Comparison of ENCODE assay signal across 9 cellular contexts in genomic region chr4:40622913-40623312, GRCh38. TPM values are rescaled to one million over a fixed set of nuclear protein-coding genes. Genes with fewer than 3 reads are reported as not detected.
DNase-seq lines count a peak whose midpoint lies in the region; ATAC-seq and TF ChIP-seq lines count a peak whose summit lies in the region.
"Had no signal": no experiment of that assay in that cellular context is flagged by ENCODE, and none has a peak within 500 bp of the region (broad histone marks: within the 10 kb centered on the region; RNA-seq: fewer than 3 reads in every experiment).

No MANE protein-coding gene starts in this region.

- H3K27ac ChIP-seq in prostate gland (peak overlapping the region; percentile 80 to 97), SJCRH30 (no peak overlapping the region)

- H3K27me3 Mint-ChIP-seq in WTC11 (ENCODE audit: low read depth), result no peaks in the 10 kb centered on the region

- H3K27ac Mint-ChIP-seq in WTC11, result peak overlapping the region; percentile 91
- H3K27ac Mint-ChIP-seq: effector memory CD8-positive, alpha-beta T cell had no signal

- peak; percentile 25 for ATAC-seq in GM18858 (IDR thresholded peaks at IDR 0.05; ENCODE audit: unreplicated experiment)
- peak; percentile 33 for ATAC-seq in HG02759 (IDR thresholded peaks at IDR 0.05; ENCODE audit: unreplicated experiment)
- no peak for ATAC-seq in WTC11
- ATAC-seq: effector memory CD8-positive, alpha-beta T cell had no signal

- H3K4me3 ChIP-seq in prostate gland (no peak overlapping the region), SJCRH30 (no peak overlapping the region)

- CTCF ChIA-PET in WTC11 (lab: Charles Lee), result interaction anchor here (1.0 kb wide), 1 partner anchor 9 kb away, joined by 4 read pairs; no protein-coding TSS in a partner anchor

- peaks cover 25% of the 10 kb centered on the region for H3K36me3 Mint-ChIP-seq in WTC11

- no peaks in the 10 kb centered on the region for H3K36me3 ChIP-seq in prostate gland
- no peaks in the 10 kb centered on the region for H3K36me3 ChIP-seq in SJCRH30

- POLR2A ChIA-PET in WTC11 (lab: Charles Lee), result no interaction called here

- peaks cover 6% of the 10 kb centered on the region for H3K4me1 ChIP-seq in prostate gland (replicated peaks)
- H3K4me1 ChIP-seq in SJCRH30, result no peaks in the 10 kb centered on the region

- 63% methylated on average over 6 of the region's 6 CpGs for WGBS in prostate gland

- no peaks in the 10 kb centered on the region for H3K9me3 Mint-ChIP-seq in WTC11
- H3K9me3 Mint-ChIP-seq: effector memory CD8-positive, alpha-beta T cell had no signal

- no peak overlapping the region for H3K4me3 Mint-ChIP-seq in WTC11
- H3K4me3 Mint-ChIP-seq: activated CD4-positive, alpha-beta T cell treated with anti-CD3 and anti-CD28 coated beads, Interleukin-2, amount 10 ng/mL, durations not matched to agents 24 days and 14 days; effector memory CD8-positive, alpha-beta T cell had no signal

- TF ChIP-seq POLR2A in prostate gland (IDR thresholded peaks at IDR 0.05), result no peak

- intact Hi-C loops in prostate gland (cut with DNase I), result no loop called here

- DNase-seq in WTC11 (ENCODE audit: low spot score) (no peak), prostate gland (ENCODE audit: low spot score) (peak; percentile 70), SJCRH30 (no peak), HuH-7.5 (ENCODE audit: low spot score) (no peak), NCI-H524 treated with DMSO at 0.1 percent for 48 hours (lab: John Stamatoyannopoulos, UW) (no peak)
- DNase-seq: effector memory CD8-positive, alpha-beta T cell had no signal

- H3K9me3 ChIP-seq in prostate gland, result no peaks in the 10 kb centered on the region
- no peaks in the 10 kb centered on the region for H3K9me3 ChIP-seq in SJCRH30 (replicated peaks)

- H3K27me3 ChIP-seq in prostate gland (replicated peaks; ENCODE audit: insufficient read depth) (no peaks in the 10 kb centered on the region), SJCRH30 (peaks cover 6% of the 10 kb centered on the region)

- peaks cover 80% of the 10 kb centered on the region for H3K4me1 Mint-ChIP-seq in WTC11

- TF ChIP-seq CTCF in WTC11 (IDR thresholded peaks at IDR 0.05) (no peak), prostate gland (IDR thresholded peaks at IDR 0.05) (peak in 1 of 4 experiments; percentile 28)

TF ChIP-seq in WTC11, 78 proteins besides CTCF, POLR2A, EP300 and RAD21:
- TF ChIP-seq CREB1 (CRISPR knock-in tag; IDR thresholded peaks at IDR 0.05), result no peak
- TF ChIP-seq E2F4 (CRISPR knock-in tag; IDR thresholded peaks at IDR 0.05; ENCODE audit: borderline replicate concordance, low read depth), result no peak
- TF ChIP-seq PRRX2 (CRISPR knock-in tag; IDR thresholded peaks at IDR 0.05), result no peak
- no peak for TF ChIP-seq FOXJ3 (CRISPR knock-in tag; IDR thresholded peaks at IDR 0.05; ENCODE audit: borderline replicate concordance)
- no peak for TF ChIP-seq ZMAT4 (CRISPR knock-in tag; IDR thresholded peaks at IDR 0.05)
- TF ChIP-seq SOX15 (CRISPR knock-in tag; IDR thresholded peaks at IDR 0.05), result no peak
- no peak for TF ChIP-seq IRF1 (CRISPR knock-in tag; IDR thresholded peaks at IDR 0.05)
- no peak for TF ChIP-seq SMAD3 (CRISPR knock-in tag; IDR thresholded peaks at IDR 0.05; ENCODE audit: borderline replicate concordance)
- TF ChIP-seq ZNF671 (CRISPR knock-in tag; IDR thresholded peaks at IDR 0.05), result no peak
- no peak for TF ChIP-seq E2F5 (CRISPR knock-in tag; IDR thresholded peaks at IDR 0.05)
- TF ChIP-seq RELA (CRISPR knock-in tag; IDR thresholded peaks at IDR 0.05; ENCODE audit: borderline replicate concordance), result no peak
- no peak for TF ChIP-seq ZBTB43 (CRISPR knock-in tag; IDR thresholded peaks at IDR 0.05)
- no peak for TF ChIP-seq ZNF232 (CRISPR knock-in tag; IDR thresholded peaks at IDR 0.05)
- no peak for TF ChIP-seq FOXK1 (CRISPR knock-in tag; IDR thresholded peaks at IDR 0.05)
- TF ChIP-seq KAT7 (CRISPR knock-in tag; IDR thresholded peaks at IDR 0.05; ENCODE audit: borderline replicate concordance), result no peak

RNA-seq across cellular contexts. Expression of gene RBM47, which starts 6.8 kb away (rescaled TPM):
- total RNA-seq in WTC11 (2021) (89.0 to 97.9 TPM (median 92.5 TPM) in 3 replicates), prostate gland (100 to 1,000 TPM; 241 to 302 TPM)
- total RNA-seq in SJCRH30 (2014; rRNA removed; shearing (Covaris generic)), result not detected in 2 replicates

Comparison
In these comparisons a context has a peak if more than half of its experiments do, and no peak if none do; other contexts are left out.
1. RNA of gene RBM47, which starts 6.8 kb away (total RNA-seq): 241 to 302 TPM in prostate gland and 89.0 to 97.9 TPM in WTC11; not detected in SJCRH30; every median in the first group is over 10 times any median in the second.